ENCODE assay signal across 1 cellular context in the genomic region with DNA sequence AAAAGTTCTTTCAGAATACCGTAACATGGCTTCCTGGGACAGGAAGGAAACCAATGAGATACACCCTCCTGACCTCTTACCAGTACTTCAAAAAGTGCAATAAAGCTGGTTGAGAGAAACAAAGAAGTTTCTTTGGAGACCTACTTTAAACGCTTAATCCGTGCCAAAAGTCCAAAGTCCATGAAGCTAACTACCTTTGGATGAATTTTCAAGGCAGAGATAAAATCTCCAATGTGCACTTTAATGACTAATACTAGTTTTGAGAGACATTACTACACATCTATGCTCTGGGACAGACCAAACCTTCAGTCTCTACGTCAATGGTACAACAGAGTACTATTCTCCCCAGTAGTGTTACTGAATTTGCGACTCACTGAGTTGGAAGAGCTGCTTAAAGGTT.
TF ChIP-seq lines count a peak whose summit lies in the region.

No MANE protein-coding gene starts in this region.

TF ChIP-seq in SK-N-SH, 30 proteins besides CTCF, POLR2A, EP300 and RAD21 (continued from another document):
- TF ChIP-seq, protein P1, sequence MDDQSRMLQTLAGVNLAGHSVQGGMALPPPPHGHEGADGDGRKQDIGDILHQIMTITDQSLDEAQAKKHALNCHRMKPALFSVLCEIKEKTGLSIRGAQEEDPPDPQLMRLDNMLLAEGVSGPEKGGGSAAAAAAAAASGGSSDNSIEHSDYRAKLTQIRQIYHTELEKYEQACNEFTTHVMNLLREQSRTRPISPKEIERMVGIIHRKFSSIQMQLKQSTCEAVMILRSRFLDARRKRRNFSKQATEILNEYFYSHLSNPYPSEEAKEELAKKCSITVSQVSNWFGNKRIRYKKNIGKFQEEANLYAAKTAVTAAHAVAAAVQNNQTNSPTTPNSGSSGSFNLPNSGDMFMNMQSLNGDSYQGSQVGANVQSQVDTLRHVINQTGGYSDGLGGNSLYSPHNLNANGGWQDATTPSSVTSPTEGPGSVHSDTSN (IDR thresholded peaks at IDR 0.05): peak; percentile 15; the same call in 1 of the 2 replicates
- TF ChIP-seq NFIC (IDR thresholded peaks at IDR 0.05; ENCODE audit: borderline replicate concordance): peak; percentile 77
- TF ChIP-seq TCF12 (IDR thresholded peaks at IDR 0.05): peak; percentile 49
- no peak for TF ChIP-seq RXRA (IDR thresholded peaks at IDR 0.05; ENCODE audit: borderline replicate concordance, low read depth)
- 0 out of 2 replicates have a peak, but pooled peaks have one; percentile 13 for TF ChIP-seq TEAD4 (IDR thresholded peaks at IDR 0.05; ENCODE audit: borderline replicate concordance, insufficient read depth)
- TF ChIP-seq, protein P2, sequence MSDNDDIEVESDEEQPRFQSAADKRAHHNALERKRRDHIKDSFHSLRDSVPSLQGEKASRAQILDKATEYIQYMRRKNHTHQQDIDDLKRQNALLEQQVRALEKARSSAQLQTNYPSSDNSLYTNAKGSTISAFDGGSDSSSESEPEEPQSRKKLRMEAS (IDR thresholded peaks at IDR 0.05; ENCODE audit: low read depth): no peak
- TF ChIP-seq, protein P3, sequence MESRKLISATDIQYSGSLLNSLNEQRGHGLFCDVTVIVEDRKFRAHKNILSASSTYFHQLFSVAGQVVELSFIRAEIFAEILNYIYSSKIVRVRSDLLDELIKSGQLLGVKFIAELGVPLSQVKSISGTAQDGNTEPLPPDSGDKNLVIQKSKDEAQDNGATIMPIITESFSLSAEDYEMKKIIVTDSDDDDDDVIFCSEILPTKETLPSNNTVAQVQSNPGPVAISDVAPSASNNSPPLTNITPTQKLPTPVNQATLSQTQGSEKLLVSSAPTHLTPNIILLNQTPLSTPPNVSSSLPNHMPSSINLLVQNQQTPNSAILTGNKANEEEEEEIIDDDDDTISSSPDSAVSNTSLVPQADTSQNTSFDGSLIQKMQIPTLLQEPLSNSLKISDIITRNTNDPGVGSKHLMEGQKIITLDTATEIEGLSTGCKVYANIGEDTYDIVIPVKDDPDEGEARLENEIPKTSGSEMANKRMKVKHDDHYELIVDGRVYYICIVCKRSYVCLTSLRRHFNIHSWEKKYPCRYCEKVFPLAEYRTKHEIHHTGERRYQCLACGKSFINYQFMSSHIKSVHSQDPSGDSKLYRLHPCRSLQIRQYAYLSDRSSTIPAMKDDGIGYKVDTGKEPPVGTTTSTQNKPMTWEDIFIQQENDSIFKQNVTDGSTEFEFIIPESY (IDR thresholded peaks at IDR 0.05; ENCODE audit: borderline replicate concordance, low read depth): no peak
- peak; percentile 78 for TF ChIP-seq FOSL2 (IDR thresholded peaks at IDR 0.05; ENCODE audit: borderline replicate concordance, low read depth)
TF ChIP-seq in SK-N-SH: peak in this region for 7.
